Comparison of ENCODE assay signal across 16 cellular contexts in the genomic region with DNA sequence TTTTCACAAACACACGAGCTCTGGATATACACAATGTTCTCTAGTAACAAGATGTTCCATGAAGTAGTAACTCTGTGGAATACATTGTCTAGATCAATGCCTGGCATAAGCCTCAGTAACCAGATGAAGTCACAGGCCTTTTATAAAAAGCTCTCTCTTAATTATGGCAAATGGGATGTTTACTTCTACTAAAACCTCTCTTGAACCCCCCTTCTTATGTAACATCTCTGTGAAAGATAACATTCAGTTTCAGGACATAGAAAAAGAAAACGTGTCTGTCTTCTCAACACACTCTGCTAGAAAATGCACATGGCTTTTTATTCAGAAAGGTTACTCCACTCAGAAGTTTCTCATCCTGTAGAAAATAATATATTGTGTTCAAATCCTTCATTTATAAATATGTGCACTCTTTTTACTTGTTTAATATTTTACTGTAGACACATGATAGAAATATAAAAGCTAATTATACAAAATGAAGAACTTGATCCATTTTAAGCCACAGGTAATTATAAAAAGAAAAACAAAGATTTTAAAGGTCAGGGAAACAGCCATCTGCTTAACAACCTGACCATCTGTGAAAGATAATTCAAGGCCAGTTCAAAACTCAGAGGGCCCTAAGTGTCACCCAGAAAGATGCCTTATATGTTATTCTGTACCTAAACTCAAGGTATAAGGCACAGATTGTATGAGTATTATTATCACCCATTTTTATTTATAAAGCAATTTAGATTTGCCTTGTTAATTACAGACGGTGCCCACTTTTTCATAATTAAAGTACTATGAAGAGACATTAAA.
"Had no signal": no experiment of that assay in that cellular context is flagged by ENCODE, and none has a peak within 500 bp of the region (broad histone marks: within the 10 kb centered on the region; RNA-seq: fewer than 3 reads in every experiment).

No MANE protein-coding gene starts in this region.

- H3K4me1 ChIP-seq: left ventricle myocardium inferior, parathyroid adenoma, thyroid gland had no signal

- H3K36me3 ChIP-seq: left ventricle myocardium inferior, neutrophil, thyroid gland had no signal

- H3K27ac ChIP-seq: left ventricle myocardium inferior, neutrophil, parathyroid adenoma, thyroid gland, VCaP had no signal

- ATAC-seq: activated CD8-positive, alpha-beta memory T cell treated with anti-CD3 and anti-CD28 coated beads, Interleukin-2, amount 10 ng/mL, durations not matched to agents 7 days and 5 days; activated naive CD8-positive, alpha-beta T cell treated with anti-CD3 and anti-CD28 coated beads, Interleukin-2, amount 50 U/mL, for 24 hours; naive thymus-derived CD8-positive, alpha-beta T cell; stimulated activated memory B cell treated with anti-CD40 and anti-IgM and Interleukin-4, amounts not matched to agents 10 μg/mL and 1 μg/mL and 100 μg/mL, for 72 hours had no signal

- H3K79me2 ChIP-seq: parathyroid adenoma had no signal

- H3K4me3 ChIP-seq: left ventricle myocardium inferior, thyroid gland had no signal

- H2AFZ ChIP-seq: parathyroid adenoma had no signal

- H3K9me3 ChIP-seq: neutrophil, thyroid gland had no signal

- DNase-seq: activated CD4-positive, alpha-beta memory T cell treated with anti-CD3 and anti-CD28 coated beads for 36 hours; activated CD8-positive, alpha-beta memory T cell treated with anti-CD3 and anti-CD28 coated beads, Interleukin-2, amount 10 ng/mL, durations not matched to agents 7 days and 5 days; activated naive CD4-positive, alpha-beta T cell treated with anti-CD3 and anti-CD28 coated beads for 36 hours; activated naive CD8-positive, alpha-beta T cell treated with anti-CD3 and anti-CD28 coated beads, Interleukin-2, amount 50 U/mL, for 24 hours; activated T-cell treated with anti-CD3 and anti-CD28 coated beads, Interleukin-2, amount 50 U/mL, for 1 hour; aorta; effector memory CD4-positive, alpha-beta T cell; foreskin fibroblast; hypothalamus; left ventricle myocardium inferior; naive thymus-derived CD8-positive, alpha-beta T cell; thyroid gland had no signal

- H3K27me3 ChIP-seq: neutrophil, thyroid gland had no signal
